ENCODE assay signal across 8 cellular contexts in the genomic region with DNA sequence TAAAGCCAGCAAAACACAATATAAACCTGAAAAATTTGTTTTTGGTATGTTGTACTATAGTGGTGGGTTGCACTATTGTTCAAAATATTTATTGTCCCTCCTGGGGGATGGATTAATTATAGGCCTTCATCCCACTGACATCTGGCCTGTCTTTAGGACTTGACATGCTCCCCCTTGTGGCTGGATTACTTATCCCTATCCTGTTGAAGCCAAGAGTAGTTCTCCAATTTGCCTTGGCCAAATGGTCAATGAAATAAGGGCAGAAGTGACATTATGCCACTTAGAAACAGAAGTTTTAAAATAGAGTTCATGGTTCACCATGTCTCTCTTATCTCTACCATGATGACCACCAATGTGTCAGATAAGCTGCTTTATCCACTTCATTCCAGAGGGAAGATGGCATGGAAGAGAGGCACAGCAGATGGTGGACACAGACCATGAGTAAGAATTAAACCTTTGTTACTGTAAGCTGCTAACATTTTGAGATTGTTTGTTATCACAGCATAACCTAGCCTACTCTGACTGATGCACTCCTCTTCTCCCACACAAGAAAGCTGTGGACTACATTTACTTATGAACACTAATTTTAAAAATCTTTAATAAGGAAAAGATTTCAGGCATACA. TPM values are rescaled to one million over a fixed set of nuclear protein-coding genes. Genes with fewer than 3 reads are reported as not detected.
DNase-seq lines count a peak whose midpoint lies in the region; ATAC-seq and TF ChIP-seq lines count a peak whose summit lies in the region.

No MANE protein-coding gene starts in this region.

- no peak overlapping the region for H3K27ac ChIP-seq in CD8-positive, alpha-beta T cell (ENCODE audit: low read depth, low read length)
- H3K27ac ChIP-seq in GM23338 (ENCODE audit: low read depth), result no peak overlapping the region
- no peak overlapping the region for H3K27ac ChIP-seq in upper lobe of left lung

- TF ChIP-seq EP300 in upper lobe of left lung (IDR thresholded peaks at IDR 0.05), result no peak

- H3K36me3 ChIP-seq in CD8-positive, alpha-beta T cell (ENCODE audit: insufficient read depth, low read length), result no peaks in the 10 kb centered on the region
- H3K36me3 ChIP-seq in GM23338 (ENCODE audit: insufficient read depth) (no peaks in the 10 kb centered on the region), upper lobe of left lung (no peaks in the 10 kb centered on the region)

- ATAC-seq in CD8-positive, alpha-beta T cell, result no peak
- ATAC-seq in GM23338 (peak; percentile 79), upper lobe of left lung (ENCODE audit: low FRiP score in 2 of 2) (no peak), HG03571 (IDR thresholded peaks at IDR 0.05; ENCODE audit: unreplicated experiment) (no peak), GM19397 (IDR thresholded peaks at IDR 0.05; ENCODE audit: unreplicated experiment) (no peak), HG03354 (IDR thresholded peaks at IDR 0.05; ENCODE audit: poor library complexity, severe bottlenecking, unreplicated experiment) (no peak)

- no peaks in the 10 kb centered on the region for H3K36me3 Mint-ChIP-seq in CD8-positive, alpha-beta T cell
- H3K36me3 Mint-ChIP-seq in GM23338 (ENCODE audit: low read depth), result no peaks in the 10 kb centered on the region

- no peaks in the 10 kb centered on the region for H3K27me3 ChIP-seq in CD8-positive, alpha-beta T cell (ENCODE audit: insufficient read depth, low read length)
- H3K27me3 ChIP-seq in GM23338 (ENCODE audit: insufficient read depth), result no peaks in the 10 kb centered on the region
- H3K27me3 ChIP-seq in upper lobe of left lung, result no peaks in the 10 kb centered on the region

- H3K9me3 Mint-ChIP-seq in CD8-positive, alpha-beta T cell, result peaks cover 3% of the 10 kb centered on the region
- H3K9me3 Mint-ChIP-seq in GM23338, result no peaks in the 10 kb centered on the region; the same call in 2 of the 3 replicates

- H3F3A ChIP-seq in GM23338 (replicated peaks; ENCODE audit: low read depth), result no peaks in the 10 kb centered on the region

- no peaks in the 10 kb centered on the region for H3K79me2 ChIP-seq in GM23338 (replicated peaks; ENCODE audit: insufficient read depth)

- H3K4me1 Mint-ChIP-seq in CD8-positive, alpha-beta T cell (ENCODE audit: low read depth), result no peaks in the 10 kb centered on the region
- H3K4me1 Mint-ChIP-seq in GM23338, result no peaks in the 10 kb centered on the region

- POLR2A ChIA-PET in CD8-positive, alpha-beta T cell (lab: Charles Lee), result no interaction called here

- CTCF ChIA-PET in CD8-positive, alpha-beta T cell (lab: Charles Lee), result interaction anchor here (1.0 kb wide), 2 partner anchors 15 to 190 kb away, joined by 3 read pairs; no protein-coding TSS in a partner anchor

- intact Hi-C loops in CD8-positive, alpha-beta T cell (cut with DNase I, micrococcal nuclease), result no loop called here

- no peak overlapping the region for H3K4me3 ChIP-seq in CD8-positive, alpha-beta T cell (ENCODE audit: low read depth, low read length)
- H3K4me3 ChIP-seq in GM23338 (no peak overlapping the region), fibroblast of pulmonary artery (replicated peaks; ENCODE audit: low read depth, low read length) (no peak overlapping the region), upper lobe of left lung (no peak overlapping the region)

- peaks cover 2% of the 10 kb centered on the region for H3K27me3 Mint-ChIP-seq in CD8-positive, alpha-beta T cell (ENCODE audit: low read depth)
- peaks cover 1% of the 10 kb centered on the region for H3K27me3 Mint-ChIP-seq in GM23338 (ENCODE audit: insufficient read depth, low read depth, poor library complexity)

- no peak overlapping the region for H3K27ac Mint-ChIP-seq in CD8-positive, alpha-beta T cell
- no peak overlapping the region for H3K27ac Mint-ChIP-seq in GM23338

- TF ChIP-seq POLR2A in upper lobe of left lung (IDR thresholded peaks at IDR 0.05), result no peak

- no peak overlapping the region for H2AFZ ChIP-seq in GM23338

- H3K9me2 ChIP-seq in GM23338 (ENCODE audit: insufficient read depth), result no peaks in the 10 kb centered on the region

- H3K9me3 ChIP-seq in CD8-positive, alpha-beta T cell (ENCODE audit: low read length), result no peaks in the 10 kb centered on the region
- peaks cover 0 to 3% (median under 1%) of the 10 kb centered on the region in 4 donors for H3K9me3 ChIP-seq in upper lobe of left lung

- H3K4me2 ChIP-seq in GM23338, result no peak overlapping the region

- no peak for DNase-seq in CD8-positive, alpha-beta T cell
- DNase-seq in GM23338 (ENCODE audit: low spot score) (peak; percentile 88), RKO (ENCODE audit: low spot score) (peak; percentile 75), fibroblast of pulmonary artery (ENCODE audit: low read depth) (peak; percentile 54), upper lobe of left lung (no peak)

- H3K4me1 ChIP-seq in CD8-positive, alpha-beta T cell (ENCODE audit: insufficient read depth, low read length), result no peaks in the 10 kb centered on the region
- H3K4me1 ChIP-seq in GM23338 (ENCODE audit: insufficient read depth), result no peaks in the 10 kb centered on the region
- no peaks in the 10 kb centered on the region for H3K4me1 ChIP-seq in upper lobe of left lung

- peak; percentile 52 for TF ChIP-seq CTCF in CD8-positive, alpha-beta T cell (IDR thresholded peaks at IDR 0.05)
- peak; percentile 82 to 87 for TF ChIP-seq CTCF in GM23338 (conservative IDR thresholded peaks at IDR 0.05; ENCODE audit: low read depth in 2 of 2)
- peak; percentile 64 for TF ChIP-seq CTCF in fibroblast of pulmonary artery (IDR thresholded peaks at IDR 0.05; ENCODE audit: low read length, missing control alignments)
- peak in 5 of 6 experiments; percentile 39 to 48 (median 41) for TF ChIP-seq CTCF in upper lobe of left lung (IDR thresholded peaks at IDR 0.05)

- H3K4me3 Mint-ChIP-seq in CD8-positive, alpha-beta T cell, result no peak overlapping the region
- H3K4me3 Mint-ChIP-seq in GM23338, result no peak overlapping the region

- no peaks in the 10 kb centered on the region for H4K20me1 ChIP-seq in GM23338 (replicated peaks; ENCODE audit: insufficient read depth)

TF ChIP-seq in GM23338, 12 proteins besides CTCF, POLR2A, EP300 and RAD21 (continues in another document):
- TF ChIP-seq NANOG (IDR thresholded peaks at IDR 0.05; ENCODE audit: borderline replicate concordance) (no peak), POLR2AphosphoS5 (IDR thresholded peaks at IDR 0.05; ENCODE audit: low read depth) (no peak), JUNB (IDR thresholded peaks at IDR 0.05; ENCODE audit: unreplicated experiment) (no peak), ZNF114 (CRISPR knock-in tag; IDR thresholded peaks at IDR 0.05) (no peak), EZH2 (IDR thresholded peaks at IDR 0.05; ENCODE audit: low read depth, unreplicated experiment) (no peak), ZNF331 (CRISPR knock-in tag; IDR thresholded peaks at IDR 0.05; ENCODE audit: low read depth) (no peak), EZH2phosphoT487 (IDR thresholded peaks at IDR 0.05; ENCODE audit: unreplicated experiment) (no peak), CREB1 (CRISPR knock-in tag; IDR thresholded peaks at IDR 0.05; ENCODE audit: low read depth) (no peak)
- TF ChIP-seq, protein P1, sequence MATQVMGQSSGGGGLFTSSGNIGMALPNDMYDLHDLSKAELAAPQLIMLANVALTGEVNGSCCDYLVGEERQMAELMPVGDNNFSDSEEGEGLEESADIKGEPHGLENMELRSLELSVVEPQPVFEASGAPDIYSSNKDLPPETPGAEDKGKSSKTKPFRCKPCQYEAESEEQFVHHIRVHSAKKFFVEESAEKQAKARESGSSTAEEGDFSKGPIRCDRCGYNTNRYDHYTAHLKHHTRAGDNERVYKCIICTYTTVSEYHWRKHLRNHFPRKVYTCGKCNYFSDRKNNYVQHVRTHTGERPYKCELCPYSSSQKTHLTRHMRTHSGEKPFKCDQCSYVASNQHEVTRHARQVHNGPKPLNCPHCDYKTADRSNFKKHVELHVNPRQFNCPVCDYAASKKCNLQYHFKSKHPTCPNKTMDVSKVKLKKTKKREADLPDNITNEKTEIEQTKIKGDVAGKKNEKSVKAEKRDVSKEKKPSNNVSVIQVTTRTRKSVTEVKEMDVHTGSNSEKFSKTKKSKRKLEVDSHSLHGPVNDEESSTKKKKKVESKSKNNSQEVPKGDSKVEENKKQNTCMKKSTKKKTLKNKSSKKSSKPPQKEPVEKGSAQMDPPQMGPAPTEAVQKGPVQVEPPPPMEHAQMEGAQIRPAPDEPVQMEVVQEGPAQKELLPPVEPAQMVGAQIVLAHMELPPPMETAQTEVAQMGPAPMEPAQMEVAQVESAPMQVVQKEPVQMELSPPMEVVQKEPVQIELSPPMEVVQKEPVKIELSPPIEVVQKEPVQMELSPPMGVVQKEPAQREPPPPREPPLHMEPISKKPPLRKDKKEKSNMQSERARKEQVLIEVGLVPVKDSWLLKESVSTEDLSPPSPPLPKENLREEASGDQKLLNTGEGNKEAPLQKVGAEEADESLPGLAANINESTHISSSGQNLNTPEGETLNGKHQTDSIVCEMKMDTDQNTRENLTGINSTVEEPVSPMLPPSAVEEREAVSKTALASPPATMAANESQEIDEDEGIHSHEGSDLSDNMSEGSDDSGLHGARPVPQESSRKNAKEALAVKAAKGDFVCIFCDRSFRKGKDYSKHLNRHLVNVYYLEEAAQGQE (IDR thresholded peaks at IDR 0.05; ENCODE audit: unreplicated experiment), result no peak
- TF ChIP-seq, protein P2, sequence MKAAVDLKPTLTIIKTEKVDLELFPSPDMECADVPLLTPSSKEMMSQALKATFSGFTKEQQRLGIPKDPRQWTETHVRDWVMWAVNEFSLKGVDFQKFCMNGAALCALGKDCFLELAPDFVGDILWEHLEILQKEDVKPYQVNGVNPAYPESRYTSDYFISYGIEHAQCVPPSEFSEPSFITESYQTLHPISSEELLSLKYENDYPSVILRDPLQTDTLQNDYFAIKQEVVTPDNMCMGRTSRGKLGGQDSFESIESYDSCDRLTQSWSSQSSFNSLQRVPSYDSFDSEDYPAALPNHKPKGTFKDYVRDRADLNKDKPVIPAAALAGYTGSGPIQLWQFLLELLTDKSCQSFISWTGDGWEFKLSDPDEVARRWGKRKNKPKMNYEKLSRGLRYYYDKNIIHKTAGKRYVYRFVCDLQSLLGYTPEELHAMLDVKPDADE (IDR thresholded peaks at IDR 0.05), result no peak

RNA-seq across cellular contexts. Expression of a gene that starts 29.2 kb away (rescaled TPM):
- not detected for total RNA-seq in CD8-positive, alpha-beta T cell
- 1.0 and 1.3 TPM in 2 replicates for total RNA-seq in GM23338 (2014; rRNA removed; shearing (Covaris generic))
- 0.39 and 0.64 TPM in 2 replicates for polyA plus RNA-seq in GM23338 (2016; fragmentation: Nextera tagmentation; extraction: Ambion mirVana)
- 10 to 100 TPM; 14.4 to 47.1 (median 24.4) TPM for total RNA-seq in upper lobe of left lung

RNA-seq across cellular contexts. Expression of a gene that starts 31.3 kb away (rescaled TPM):
- total RNA-seq in CD8-positive, alpha-beta T cell, result 10 to 100 TPM; 60.9 to 69.1 TPM
- 33.9 and 59.0 TPM in 2 replicates for total RNA-seq in GM23338 (2014; rRNA removed; shearing (Covaris generic))
- 13.4 and 16.5 TPM in 2 replicates for polyA plus RNA-seq in GM23338 (2016; fragmentation: Nextera tagmentation; extraction: Ambion mirVana)
- 10 to 100 TPM in 5 of 6 donors, 1 to 10 TPM in 1; 8.8 to 28.6 (median 16.5) TPM for total RNA-seq in upper lobe of left lung

RNA-seq across cellular contexts. Expression of a gene that starts 31.4 kb away (rescaled TPM):
- total RNA-seq in CD8-positive, alpha-beta T cell, result 10 to 100 TPM; 43.4 to 44.1 TPM
- 13.1 and 28.7 TPM in 2 replicates for total RNA-seq in GM23338 (2014; rRNA removed; shearing (Covaris generic))
- 15.3 and 18.7 TPM in 2 replicates for polyA plus RNA-seq in GM23338 (2016; fragmentation: Nextera tagmentation; extraction: Ambion mirVana)
- 10 to 100 TPM; 14.1 to 84.9 (median 19.7) TPM for total RNA-seq in upper lobe of left lung

Comparison
In these comparisons a context has a peak if more than half of its experiments do, and no peak if none do; other contexts are left out.
1. DNase-seq: peak in GM23338 (single experiment), RKO (single experiment) and fibroblast of pulmonary artery (single experiment); none in CD8-positive, alpha-beta T cell (0 of 7) and upper lobe of left lung (0 of 2).
2. Peak in every context shown above with its lines, with median percentiles within 50 percentile points of each other: CTCF ChIP-seq.